In the genomic region with DNA sequence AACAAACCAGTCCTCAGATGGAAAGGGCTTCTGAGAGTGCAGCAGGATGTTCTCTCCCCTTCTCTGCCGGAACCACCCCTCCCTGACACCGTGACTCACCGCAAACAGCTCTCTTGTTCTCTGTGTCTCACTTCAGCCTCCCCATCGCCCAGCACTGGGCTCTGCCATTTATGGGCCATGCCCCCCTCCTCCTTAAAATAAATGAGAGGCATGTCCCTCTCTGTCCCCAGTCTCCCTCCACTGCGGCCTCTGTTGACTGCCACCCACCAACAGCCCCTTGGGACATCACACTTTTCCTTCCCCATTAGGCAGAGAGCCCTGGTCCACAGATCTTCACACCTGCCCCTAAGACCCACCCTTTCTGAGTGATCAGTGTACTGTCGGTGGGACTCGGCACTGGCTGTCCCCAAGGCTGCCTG, we compare ENCODE assay signal across 8 cellular contexts. TPM values are rescaled to one million over a fixed set of nuclear protein-coding genes. Genes with fewer than 3 reads are reported as not detected.
A peak's percentile ranks its signal among the peaks of the same experiment; 100 is the strongest.
DNase-seq lines count a peak whose midpoint lies in the region; ATAC-seq and TF ChIP-seq lines count a peak whose summit lies in the region.

No MANE protein-coding gene starts in this region.

- H3K27ac ChIP-seq in left lung (peak overlapping the region; percentile 30 to 33), SJCRH30 (no peak overlapping the region)

- H3K4me3 ChIP-seq in adipocyte (ENCODE audit: low read length) (no peak overlapping the region), left lung (no peak overlapping the region), SJCRH30 (no peak overlapping the region)

- H3K4me1 ChIP-seq in adipocyte (ENCODE audit: control insufficient read depth, insufficient read depth, low read length): peaks cover 3% of the 10 kb centered on the region
- peaks cover 5 to 51% of the 10 kb centered on the region in 2 donors for H3K4me1 ChIP-seq in left lung
- H3K4me1 ChIP-seq in SJCRH30: peaks cover 8% of the 10 kb centered on the region

- H3K36me3 ChIP-seq in adipocyte (ENCODE audit: control insufficient read depth, insufficient read depth, low read length, severe bottlenecking) (no peaks in the 10 kb centered on the region), left lung (no peaks in the 10 kb centered on the region), SJCRH30 (no peaks in the 10 kb centered on the region)

- DNase-seq in T follicular helper cell (ENCODE audit: low read depth): peak; percentile 57
- DNase-seq in adipocyte (ENCODE audit: low read depth): peak; percentile 46
- DNase-seq in left lung: peak; percentile 34 to 40
- peak; percentile 60 to 61 for DNase-seq in stimulated activated CD8-positive, alpha-beta memory T cell treated with anti-CD3 and anti-CD28 coated beads, Interleukin-15, amount 100 ng/mL, for 48 hours (ENCODE audit: low read depth in 2 of 2)
- DNase-seq in NCI-H1930 (lab: John Stamatoyannopoulos, UW): no peak
- no peak for DNase-seq in SJCRH30

- H3K9me3 ChIP-seq in adipocyte (ENCODE audit: control insufficient read depth, low read length) (no peaks in the 10 kb centered on the region), left lung (no peaks in the 10 kb centered on the region), SJCRH30 (replicated peaks) (no peaks in the 10 kb centered on the region)

- intact Hi-C loops in left lung (cut with DNase I): no loop called here

- no peak for TF ChIP-seq CTCF in left lung (IDR thresholded peaks at IDR 0.05)

- ATAC-seq in GM18861 (IDR thresholded peaks at IDR 0.05; ENCODE audit: unreplicated experiment) (peak; percentile 55), HG03025 (IDR thresholded peaks at IDR 0.05; ENCODE audit: low FRiP score, unreplicated experiment) (peak; percentile 44), left lung (peak; percentile 20)

- H3K27me3 ChIP-seq in adipocyte (replicated peaks; ENCODE audit: control insufficient read depth, insufficient read depth, low read length) (no peaks in the 10 kb centered on the region), left lung (peaks cover 0 to 32% of the 10 kb centered on the region in 2 donors), SJCRH30 (no peaks in the 10 kb centered on the region)

- no peak overlapping the region for H3K9ac ChIP-seq in adipocyte (ENCODE audit: low read length)

RNA-seq across cellular contexts. Expression of a gene that starts 6.3 kb away (rescaled TPM):
- 1 to 10 TPM; 5.2 to 9.3 TPM for total RNA-seq in left lung
- total RNA-seq in SJCRH30 (2014; rRNA removed; shearing (Covaris generic)): 9.7 and 11.1 TPM in 2 replicates

RNA-seq across cellular contexts. Expression of a gene that starts 12.3 kb away (rescaled TPM):
- total RNA-seq in left lung: under 1 TPM; 0.92 to 0.99 TPM
- not detected in 2 replicates for total RNA-seq in SJCRH30 (2014; rRNA removed; shearing (Covaris generic))

RNA-seq across cellular contexts. Expression of a gene that starts 43.8 kb away (rescaled TPM):
- total RNA-seq in left lung: 100 to 1,000 TPM in 1 of 2 donors, 10 to 100 TPM in 1; 41.8 to 108 TPM
- total RNA-seq in SJCRH30 (2014; rRNA removed; shearing (Covaris generic)): 10.4 and 13.0 TPM in 2 replicates

Comparison
In these comparisons a context has a peak if more than half of its experiments do, and no peak if none do; other contexts are left out.
1. DNase-seq: peak in T follicular helper cell (single experiment), adipocyte (single experiment), left lung (2 of 2) and stimulated activated CD8-positive, alpha-beta memory T cell treated with anti-CD3 and anti-CD28 coated beads, Interleukin-15, amount 100 ng/mL, for 48 hours (2 of 2); none in NCI-H1930 (0 of 2) and SJCRH30 (0 of 2).
2. Peak in every context shown above with its lines, with median percentiles within 50 percentile points of each other: ATAC-seq.